8 cellular contexts compared by ENCODE assay signal in genomic region chr5:141343242-141343952, GRCh38. TPM values are rescaled to one million over a fixed set of nuclear protein-coding genes. Genes with fewer than 3 reads are reported as not detected.
DNase-seq lines count a peak whose midpoint lies in the region; ATAC-seq lines count a peak whose summit lies in the region.

TSS of gene PCDHGA3 (plus strand) at chr5:141343829. CDS start at chr5:141344034, 205 bp downstream.

- H3K9me3 Mint-ChIP-seq in central memory CD8-positive, alpha-beta T cell, result peaks cover 5% of the 10 kb centered on the region

- peak; percentile 22 for DNase-seq in CD1c-positive myeloid dendritic cell (ENCODE audit: extremely low spot score)
- DNase-seq in HT-29 (ENCODE audit: low spot score), result peak; percentile 40
- DNase-seq in central memory CD8-positive, alpha-beta T cell (ENCODE audit: low spot score in 2 of 2), result no peak
- DNase-seq in lung microvascular endothelial cell (ENCODE audit: low read depth in 2 of 2), result peak; percentile 46 to 63
- no peak for DNase-seq in medulla oblongata (ENCODE audit: extremely low spot score)
- no peak for DNase-seq in GOT3 (lab: John Stamatoyannopoulos, UW)

- H3K27me3 Mint-ChIP-seq in central memory CD8-positive, alpha-beta T cell, result peaks cover 82% of the 10 kb centered on the region

- no peak within 1 kb of the TSS for H3K27ac Mint-ChIP-seq in central memory CD8-positive, alpha-beta T cell (ENCODE audit: low read depth)

- no peak for ATAC-seq in central memory CD8-positive, alpha-beta T cell (replicated peaks; ENCODE audit: extremely low read depth, poor library complexity, severe bottlenecking)
- ATAC-seq in GM18517 (IDR thresholded peaks at IDR 0.05; ENCODE audit: unreplicated experiment) (no peak), esophagus mucosa (no peak)

- no peaks in the 10 kb centered on the region for H3K4me1 Mint-ChIP-seq in central memory CD8-positive, alpha-beta T cell

- peak within 1 kb of the TSS; percentile 40 for H3K4me3 Mint-ChIP-seq in central memory CD8-positive, alpha-beta T cell

- no peaks in the 10 kb centered on the region for H3K36me3 Mint-ChIP-seq in central memory CD8-positive, alpha-beta T cell (ENCODE audit: insufficient read depth)

RNA-seq across cellular contexts. Expression of gene PCDHGA3, which starts in this region (rescaled TPM):
- total RNA-seq in HT-29 (2014; rRNA removed; shearing (Covaris generic)), result 0.10 TPM in 1 of 2 replicates, not detected in the other
- total RNA-seq in lung microvascular endothelial cell, result 0.40 and 0.44 TPM in 2 replicates
- total RNA-seq in esophagus mucosa, result 0.76 TPM

Comparison
In these comparisons a context has a peak if more than half of its experiments do, and no peak if none do; other contexts are left out.
1. Peak in DNase-seq in HT-29; RNA of the gene not detected or under 1 TPM.
2. Peak in DNase-seq in lung microvascular endothelial cell; RNA of the gene not detected or under 1 TPM.